ENCODE assay signal across 1 cellular context in the genomic region with DNA sequence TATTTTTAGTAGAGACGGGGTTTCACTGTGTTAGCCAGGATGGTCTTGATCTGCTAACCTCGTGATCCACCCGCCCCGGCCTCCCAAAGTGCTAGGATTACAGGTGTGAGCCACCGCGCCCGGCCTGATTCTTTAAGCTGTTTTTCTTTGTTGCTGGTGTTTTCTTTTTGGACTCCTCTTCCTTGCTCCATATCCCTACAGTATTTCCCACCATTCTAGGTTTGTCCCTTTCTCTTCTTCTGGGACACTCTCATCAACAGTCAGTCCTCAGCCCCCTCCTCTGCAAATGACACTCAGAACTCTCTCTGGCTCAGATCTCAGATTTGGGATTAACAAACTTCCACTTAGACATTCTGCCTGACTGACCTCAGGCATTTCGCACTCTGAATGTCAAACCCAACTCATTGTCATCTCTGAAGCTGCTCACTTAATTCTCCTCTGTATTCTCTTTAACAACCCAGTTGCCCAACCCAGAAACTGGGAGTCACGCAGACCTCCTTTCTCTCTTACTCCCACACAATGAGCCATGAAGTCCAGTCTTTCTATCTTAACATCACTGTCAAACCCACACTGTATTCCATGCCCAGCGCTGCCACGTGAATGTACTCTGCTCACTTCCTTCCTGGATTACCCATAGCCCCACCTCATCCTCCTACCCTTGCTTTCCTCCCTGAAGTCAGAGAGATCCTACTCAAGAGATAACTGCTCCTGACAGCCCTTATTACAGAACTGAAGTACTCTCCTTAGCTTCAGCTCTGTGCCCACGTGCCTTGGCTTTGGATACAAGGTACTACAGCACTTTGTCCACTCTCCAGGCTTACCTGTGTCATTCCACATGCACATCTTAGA.
TF ChIP-seq lines count a peak whose summit lies in the region.

No MANE protein-coding gene starts in this region.

TF ChIP-seq in HEK293T, 16 proteins besides CTCF, POLR2A, EP300 and RAD21 (continued from another document):
- TF ChIP-seq, protein P1, sequence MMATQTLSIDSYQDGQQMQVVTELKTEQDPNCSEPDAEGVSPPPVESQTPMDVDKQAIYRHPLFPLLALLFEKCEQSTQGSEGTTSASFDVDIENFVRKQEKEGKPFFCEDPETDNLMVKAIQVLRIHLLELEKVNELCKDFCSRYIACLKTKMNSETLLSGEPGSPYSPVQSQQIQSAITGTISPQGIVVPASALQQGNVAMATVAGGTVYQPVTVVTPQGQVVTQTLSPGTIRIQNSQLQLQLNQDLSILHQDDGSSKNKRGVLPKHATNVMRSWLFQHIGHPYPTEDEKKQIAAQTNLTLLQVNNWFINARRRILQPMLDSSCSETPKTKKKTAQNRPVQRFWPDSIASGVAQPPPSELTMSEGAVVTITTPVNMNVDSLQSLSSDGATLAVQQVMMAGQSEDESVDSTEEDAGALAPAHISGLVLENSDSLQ (IDR thresholded peaks at IDR 0.05): no peak
- TF ChIP-seq FOXM1 (IDR thresholded peaks at IDR 0.05; ENCODE audit: borderline replicate concordance) (no peak), TARDBP (IDR thresholded peaks at IDR 0.05) (no peak), ARNT (IDR thresholded peaks at IDR 0.05) (no peak), LEF1 (IDR thresholded peaks at IDR 0.05; ENCODE audit: borderline replicate concordance) (no peak), SUZ12 (IDR thresholded peaks at IDR 0.05) (no peak), FOXA1 (IDR thresholded peaks at IDR 0.05) (no peak)
